ENCODE assay signal across 1 cellular context in the genomic region with DNA sequence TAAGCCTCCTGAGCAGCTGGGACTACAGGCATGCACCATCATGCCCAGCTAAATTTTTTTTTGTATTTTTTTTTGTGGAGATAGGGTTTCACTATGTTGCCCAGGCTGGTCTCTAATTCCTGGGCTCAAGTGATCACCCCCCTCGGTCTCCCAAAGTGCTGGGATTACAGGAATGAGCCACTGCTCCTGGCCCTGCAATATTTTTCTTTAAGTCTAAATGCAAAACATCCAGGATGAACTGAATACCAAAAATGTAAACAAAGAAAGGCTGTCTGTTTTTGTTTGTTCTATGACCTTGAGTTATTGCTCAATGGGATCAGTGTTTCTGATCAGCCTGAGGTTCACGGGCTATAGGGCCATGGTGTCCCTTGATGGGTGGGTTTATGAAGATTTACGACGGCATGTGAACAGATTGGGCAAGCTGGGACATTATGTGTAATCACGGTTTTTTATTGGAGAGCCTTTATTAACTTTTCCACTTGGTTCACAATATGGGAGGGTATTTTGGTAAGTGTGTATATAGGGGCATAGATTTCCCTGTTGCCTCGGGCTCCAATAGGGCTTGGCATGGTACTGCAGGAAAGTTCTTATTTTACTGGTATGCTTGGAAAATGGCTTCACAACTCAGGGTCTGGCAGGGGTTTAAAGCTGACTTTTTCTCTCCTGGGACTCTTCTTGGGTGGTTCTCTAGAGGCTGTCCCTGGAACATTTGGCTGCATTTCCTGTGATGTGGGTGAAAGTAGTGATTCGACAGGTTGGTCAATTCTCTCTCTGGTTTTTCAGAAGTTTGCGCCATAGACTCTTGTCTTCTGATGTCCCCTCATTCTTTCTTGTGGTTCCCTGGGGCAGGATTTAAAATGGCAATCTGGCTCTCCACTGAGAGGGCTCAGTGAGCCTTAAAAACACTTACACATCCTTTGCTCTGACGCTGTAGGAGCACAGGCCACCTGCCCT.
TF ChIP-seq lines count a peak whose summit lies in the region.

No MANE protein-coding gene starts in this region.

TF ChIP-seq in GM23338, 12 proteins besides CTCF, POLR2A, EP300 and RAD21 (continued from another document):
- TF ChIP-seq ZNF331 (CRISPR knock-in tag; IDR thresholded peaks at IDR 0.05; ENCODE audit: low read depth) (no peak), CREB1 (CRISPR knock-in tag; IDR thresholded peaks at IDR 0.05; ENCODE audit: low read depth) (no peak), EZH2phosphoT487 (IDR thresholded peaks at IDR 0.05; ENCODE audit: unreplicated experiment) (no peak), EZH2 (IDR thresholded peaks at IDR 0.05; ENCODE audit: low read depth, unreplicated experiment) (no peak), POLR2AphosphoS5 (IDR thresholded peaks at IDR 0.05; ENCODE audit: low read depth) (no peak), STAT1 (IDR thresholded peaks at IDR 0.05; ENCODE audit: unreplicated experiment) (no peak), ZNF114 (CRISPR knock-in tag; IDR thresholded peaks at IDR 0.05) (no peak), NANOG (IDR thresholded peaks at IDR 0.05; ENCODE audit: borderline replicate concordance) (no peak)
- TF ChIP-seq, protein P1, sequence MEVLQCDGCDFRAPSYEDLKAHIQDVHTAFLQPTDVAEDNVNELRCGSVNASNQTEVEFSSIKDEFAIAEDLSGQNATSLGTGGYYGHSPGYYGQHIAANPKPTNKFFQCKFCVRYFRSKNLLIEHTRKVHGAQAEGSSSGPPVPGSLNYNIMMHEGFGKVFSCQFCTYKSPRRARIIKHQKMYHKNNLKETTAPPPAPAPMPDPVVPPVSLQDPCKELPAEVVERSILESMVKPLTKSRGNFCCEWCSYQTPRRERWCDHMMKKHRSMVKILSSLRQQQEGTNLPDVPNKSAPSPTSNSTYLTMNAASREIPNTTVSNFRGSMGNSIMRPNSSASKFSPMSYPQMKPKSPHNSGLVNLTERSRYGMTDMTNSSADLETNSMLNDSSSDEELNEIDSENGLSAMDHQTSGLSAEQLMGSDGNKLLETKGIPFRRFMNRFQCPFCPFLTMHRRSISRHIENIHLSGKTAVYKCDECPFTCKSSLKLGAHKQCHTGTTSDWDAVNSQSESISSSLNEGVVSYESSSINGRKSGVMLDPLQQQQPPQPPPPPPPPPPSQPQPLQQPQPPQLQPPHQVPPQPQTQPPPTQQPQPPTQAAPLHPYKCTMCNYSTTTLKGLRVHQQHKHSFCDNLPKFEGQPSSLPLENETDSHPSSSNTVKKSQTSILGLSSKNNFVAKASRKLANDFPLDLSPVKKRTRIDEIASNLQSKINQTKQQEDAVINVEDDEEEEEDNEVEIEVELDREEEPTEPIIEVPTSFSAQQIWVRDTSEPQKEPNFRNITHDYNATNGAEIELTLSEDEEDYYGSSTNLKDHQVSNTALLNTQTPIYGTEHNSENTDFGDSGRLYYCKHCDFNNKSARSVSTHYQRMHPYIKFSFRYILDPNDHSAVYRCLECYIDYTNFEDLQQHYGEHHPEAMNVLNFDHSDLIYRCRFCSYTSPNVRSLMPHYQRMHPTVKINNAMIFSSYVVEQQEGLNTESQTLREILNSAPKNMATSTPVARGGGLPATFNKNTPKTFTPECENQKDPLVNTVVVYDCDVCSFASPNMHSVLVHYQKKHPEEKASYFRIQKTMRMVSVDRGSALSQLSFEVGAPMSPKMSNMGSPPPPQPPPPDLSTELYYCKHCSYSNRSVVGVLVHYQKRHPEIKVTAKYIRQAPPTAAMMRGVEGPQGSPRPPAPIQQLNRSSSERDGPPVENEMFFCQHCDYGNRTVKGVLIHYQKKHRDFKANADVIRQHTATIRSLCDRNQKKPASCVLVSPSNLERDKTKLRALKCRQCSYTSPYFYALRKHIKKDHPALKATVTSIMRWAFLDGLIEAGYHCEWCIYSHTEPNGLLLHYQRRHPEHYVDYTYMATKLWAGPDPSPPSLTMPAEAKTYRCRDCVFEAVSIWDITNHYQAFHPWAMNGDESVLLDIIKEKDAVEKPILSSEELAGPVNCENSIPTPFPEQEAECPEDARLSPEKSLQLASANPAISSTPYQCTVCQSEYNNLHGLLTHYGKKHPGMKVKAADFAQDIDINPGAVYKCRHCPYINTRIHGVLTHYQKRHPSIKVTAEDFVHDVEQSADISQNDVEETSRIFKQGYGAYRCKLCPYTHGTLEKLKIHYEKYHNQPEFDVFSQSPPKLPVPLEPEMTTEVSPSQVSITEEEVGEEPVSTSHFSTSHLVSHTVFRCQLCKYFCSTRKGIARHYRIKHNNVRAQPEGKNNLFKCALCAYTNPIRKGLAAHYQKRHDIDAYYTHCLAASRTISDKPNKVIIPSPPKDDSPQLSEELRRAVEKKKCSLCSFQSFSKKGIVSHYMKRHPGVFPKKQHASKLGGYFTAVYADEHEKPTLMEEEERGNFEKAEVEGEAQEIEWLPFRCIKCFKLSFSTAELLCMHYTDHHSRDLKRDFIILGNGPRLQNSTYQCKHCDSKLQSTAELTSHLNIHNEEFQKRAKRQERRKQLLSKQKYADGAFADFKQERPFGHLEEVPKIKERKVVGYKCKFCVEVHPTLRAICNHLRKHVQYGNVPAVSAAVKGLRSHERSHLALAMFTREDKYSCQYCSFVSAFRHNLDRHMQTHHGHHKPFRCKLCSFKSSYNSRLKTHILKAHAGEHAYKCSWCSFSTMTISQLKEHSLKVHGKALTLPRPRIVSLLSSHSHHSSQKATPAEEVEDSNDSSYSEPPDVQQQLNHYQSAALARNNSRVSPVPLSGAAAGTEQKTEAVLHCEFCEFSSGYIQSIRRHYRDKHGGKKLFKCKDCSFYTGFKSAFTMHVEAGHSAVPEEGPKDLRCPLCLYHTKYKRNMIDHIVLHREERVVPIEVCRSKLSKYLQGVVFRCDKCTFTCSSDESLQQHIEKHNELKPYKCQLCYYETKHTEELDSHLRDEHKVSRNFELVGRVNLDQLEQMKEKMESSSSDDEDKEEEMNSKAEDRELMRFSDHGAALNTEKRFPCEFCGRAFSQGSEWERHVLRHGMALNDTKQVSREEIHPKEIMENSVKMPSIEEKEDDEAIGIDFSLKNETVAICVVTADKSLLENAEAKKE (CRISPR knock-in tag; IDR thresholded peaks at IDR 0.05) = no peak
- TF ChIP-seq, protein P2, sequence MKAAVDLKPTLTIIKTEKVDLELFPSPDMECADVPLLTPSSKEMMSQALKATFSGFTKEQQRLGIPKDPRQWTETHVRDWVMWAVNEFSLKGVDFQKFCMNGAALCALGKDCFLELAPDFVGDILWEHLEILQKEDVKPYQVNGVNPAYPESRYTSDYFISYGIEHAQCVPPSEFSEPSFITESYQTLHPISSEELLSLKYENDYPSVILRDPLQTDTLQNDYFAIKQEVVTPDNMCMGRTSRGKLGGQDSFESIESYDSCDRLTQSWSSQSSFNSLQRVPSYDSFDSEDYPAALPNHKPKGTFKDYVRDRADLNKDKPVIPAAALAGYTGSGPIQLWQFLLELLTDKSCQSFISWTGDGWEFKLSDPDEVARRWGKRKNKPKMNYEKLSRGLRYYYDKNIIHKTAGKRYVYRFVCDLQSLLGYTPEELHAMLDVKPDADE (IDR thresholded peaks at IDR 0.05) = no peak
- TF ChIP-seq, protein P3, sequence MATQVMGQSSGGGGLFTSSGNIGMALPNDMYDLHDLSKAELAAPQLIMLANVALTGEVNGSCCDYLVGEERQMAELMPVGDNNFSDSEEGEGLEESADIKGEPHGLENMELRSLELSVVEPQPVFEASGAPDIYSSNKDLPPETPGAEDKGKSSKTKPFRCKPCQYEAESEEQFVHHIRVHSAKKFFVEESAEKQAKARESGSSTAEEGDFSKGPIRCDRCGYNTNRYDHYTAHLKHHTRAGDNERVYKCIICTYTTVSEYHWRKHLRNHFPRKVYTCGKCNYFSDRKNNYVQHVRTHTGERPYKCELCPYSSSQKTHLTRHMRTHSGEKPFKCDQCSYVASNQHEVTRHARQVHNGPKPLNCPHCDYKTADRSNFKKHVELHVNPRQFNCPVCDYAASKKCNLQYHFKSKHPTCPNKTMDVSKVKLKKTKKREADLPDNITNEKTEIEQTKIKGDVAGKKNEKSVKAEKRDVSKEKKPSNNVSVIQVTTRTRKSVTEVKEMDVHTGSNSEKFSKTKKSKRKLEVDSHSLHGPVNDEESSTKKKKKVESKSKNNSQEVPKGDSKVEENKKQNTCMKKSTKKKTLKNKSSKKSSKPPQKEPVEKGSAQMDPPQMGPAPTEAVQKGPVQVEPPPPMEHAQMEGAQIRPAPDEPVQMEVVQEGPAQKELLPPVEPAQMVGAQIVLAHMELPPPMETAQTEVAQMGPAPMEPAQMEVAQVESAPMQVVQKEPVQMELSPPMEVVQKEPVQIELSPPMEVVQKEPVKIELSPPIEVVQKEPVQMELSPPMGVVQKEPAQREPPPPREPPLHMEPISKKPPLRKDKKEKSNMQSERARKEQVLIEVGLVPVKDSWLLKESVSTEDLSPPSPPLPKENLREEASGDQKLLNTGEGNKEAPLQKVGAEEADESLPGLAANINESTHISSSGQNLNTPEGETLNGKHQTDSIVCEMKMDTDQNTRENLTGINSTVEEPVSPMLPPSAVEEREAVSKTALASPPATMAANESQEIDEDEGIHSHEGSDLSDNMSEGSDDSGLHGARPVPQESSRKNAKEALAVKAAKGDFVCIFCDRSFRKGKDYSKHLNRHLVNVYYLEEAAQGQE (IDR thresholded peaks at IDR 0.05; ENCODE audit: unreplicated experiment) = no peak
TF ChIP-seq in GM23338: peak in this region for 0.
